In genomic region chr11:65981972-65982823, GRCh38 we compare ENCODE assay signal across 19 cellular contexts. TPM values are rescaled to one million over a fixed set of nuclear protein-coding genes. Genes with fewer than 3 reads are reported as not detected.
DNase-seq lines count a peak whose midpoint lies in the region; ATAC-seq and TF ChIP-seq lines count a peak whose summit lies in the region.
"Had no signal": no experiment of that assay in that cellular context is flagged by ENCODE, and none has a peak within 500 bp of the region (broad histone marks: within the 10 kb centered on the region; RNA-seq: fewer than 3 reads in every experiment).

No MANE protein-coding gene starts in this region.

- no peaks in the 10 kb centered on the region for H3K9me3 ChIP-seq in mucosa of descending colon
- H3K9me3 ChIP-seq: BE2C, SJSA1 had no signal

- H3K36me3 ChIP-seq in mucosa of descending colon (ENCODE audit: low read depth): peaks cover 7% of the 10 kb centered on the region

- TF ChIP-seq CTCF in chondrocyte (IDR thresholded peaks at IDR 0.05) (no peak), mucosa of descending colon (IDR thresholded peaks at IDR 0.05) (no peak), lower leg skin (IDR thresholded peaks at IDR 0.05) (no peak)

- ATAC-seq in Right ventricle myocardium inferior: peak; percentile 10
- peak; percentile 21 for ATAC-seq in mucosa of descending colon
- peak; percentile 12 to 21 for ATAC-seq in stimulated activated naive B cell treated with anti-CD40 and anti-IgM and Interleukin-4, amounts not matched to agents 10 μg/mL and 1 μg/mL and 100 μg/mL, for 72 hours (replicated peaks)
- ATAC-seq: GM12878 had no signal

- no peaks in the 10 kb centered on the region for H3K9me3 Mint-ChIP-seq in chondrocyte (ENCODE audit: low read depth)
- no peaks in the 10 kb centered on the region for H3K9me3 Mint-ChIP-seq in stimulated activated naive B cell treated with anti-CD40 and anti-IgM and Interleukin-4, amounts not matched to agents 10 μg/mL and 1 μg/mL and 100 μg/mL, for 72 hours
- H3K9me3 Mint-ChIP-seq: CD4-positive, alpha-beta memory T cell had no signal

- H3K27ac Mint-ChIP-seq in chondrocyte (ENCODE audit: unreplicated experiment): peak overlapping the region; percentile 51
- H3K27ac Mint-ChIP-seq in stimulated activated naive B cell treated with anti-CD40 and anti-IgM and Interleukin-4, amounts not matched to agents 10 μg/mL and 1 μg/mL and 100 μg/mL, for 72 hours: no peak overlapping the region

- H3K4me1 ChIP-seq in mucosa of descending colon (ENCODE audit: low read depth): no peaks in the 10 kb centered on the region
- H3K4me1 ChIP-seq: BE2C, SJSA1 had no signal

- H3K4me3 ChIP-seq in mucosa of descending colon: no peak overlapping the region
- no peak overlapping the region for H3K4me3 ChIP-seq in lower leg skin (ENCODE audit: low read depth, poor library complexity, severe bottlenecking)
- H3K4me3 ChIP-seq: GM12878, SJSA1 had no signal

- 68 to 72% methylated on average over 14 to 16 of the region's 16 CpGs for WGBS in lower leg skin, 2 donors

- TF ChIP-seq POLR2A in lower leg skin (IDR thresholded peaks at IDR 0.05): no peak

- peaks cover 8% of the 10 kb centered on the region for H3K4me1 Mint-ChIP-seq in chondrocyte (ENCODE audit: low read depth)
- H3K4me1 Mint-ChIP-seq in stimulated activated naive B cell treated with anti-CD40 and anti-IgM and Interleukin-4, amounts not matched to agents 10 μg/mL and 1 μg/mL and 100 μg/mL, for 72 hours: no peaks in the 10 kb centered on the region

- H3K27me3 Mint-ChIP-seq in chondrocyte (ENCODE audit: low read depth): no peaks in the 10 kb centered on the region
- H3K27me3 Mint-ChIP-seq in stimulated activated naive B cell treated with anti-CD40 and anti-IgM and Interleukin-4, amounts not matched to agents 10 μg/mL and 1 μg/mL and 100 μg/mL, for 72 hours: no peaks in the 10 kb centered on the region
- H3K27me3 Mint-ChIP-seq: CD4-positive, alpha-beta memory T cell had no signal

- H3K4me3 Mint-ChIP-seq in chondrocyte (ENCODE audit: unreplicated experiment): no peak overlapping the region
- H3K4me3 Mint-ChIP-seq in stimulated activated naive B cell treated with anti-CD40 and anti-IgM and Interleukin-4, amounts not matched to agents 10 μg/mL and 1 μg/mL and 100 μg/mL, for 72 hours: no peak overlapping the region
- H3K4me3 Mint-ChIP-seq: CD4-positive, alpha-beta memory T cell had no signal

- intact Hi-C loops in Right ventricle myocardium inferior (cut with DNase I) (no loop called here), cardiac septum (cut with DNase I) (no loop called here), mucosa of descending colon (cut with DNase I, micrococcal nuclease) (loop anchor here (10.0 kb wide), 1 partner anchor 97 kb away; the partner anchor contains the start of gene FIBP (in 2 of the 2)), lower leg skin (cut with DNase I; ENCODE audit: low total_unique reads) (loop anchor here (10.0 kb wide), 1 partner anchor 277 kb away; no protein-coding TSS in a partner anchor)

- no peak for DNase-seq in Right ventricle myocardium inferior (ENCODE audit: missing footprints)
- no peak for DNase-seq in cardiac septum (ENCODE audit: low spot score)
- peak; percentile 81 for DNase-seq in chondrocyte (ENCODE audit: low spot score)
- DNase-seq in mucosa of descending colon: no peak
- no peak for DNase-seq in stimulated activated naive B cell treated with anti-CD40 and anti-IgM and Interleukin-4, amounts not matched to agents 10 μg/mL and 1 μg/mL and 100 μg/mL, for 72 hours
- DNase-seq in NCI-H146 (lab: John Stamatoyannopoulos, UW): no peak
- no peak for DNase-seq in NCI-H510A (lab: John Stamatoyannopoulos, UW)
- DNase-seq in lower leg skin (ENCODE audit: low spot score in 2 of 2): no peak
- DNase-seq: BE2C, GDM1, KG1, NCI-H1436 treated with DMSO at 0.1 percent for 48 hours, NCI-H2081 treated with DMSO at 0.1 percent for 48 hours, NCI-H2227 treated with DMSO at 0.1 percent for 48 hours, NCI-H69 had no signal

- peaks cover 9% of the 10 kb centered on the region for H3K36me3 Mint-ChIP-seq in chondrocyte (ENCODE audit: low read depth)
- peaks cover 22 to 23% of the 10 kb centered on the region in 2 donors for H3K36me3 Mint-ChIP-seq in stimulated activated naive B cell treated with anti-CD40 and anti-IgM and Interleukin-4, amounts not matched to agents 10 μg/mL and 1 μg/mL and 100 μg/mL, for 72 hours

RNA-seq across cellular contexts. Expression of gene EIF1AD, which starts 19.8 kb away (rescaled TPM):
- 18.0 TPM for total RNA-seq in Right ventricle myocardium inferior
- total RNA-seq in cardiac septum: 18.1 TPM
- 30.6 to 36.6 TPM (median 34.0 TPM) in 3 replicates for total RNA-seq in chondrocyte
- 10 to 100 TPM; 25.5 to 35.3 (median 30.3) TPM for total RNA-seq in mucosa of descending colon
- 10 to 100 TPM; 48.3 to 66.0 (median 57.2) TPM for total RNA-seq in lower leg skin

RNA-seq across cellular contexts. Expression of gene BANF1, which starts 20.1 kb away (rescaled TPM):
- total RNA-seq in Right ventricle myocardium inferior: 248 TPM
- 195 TPM for total RNA-seq in cardiac septum
- 178 to 243 TPM (median 187 TPM) in 3 replicates for total RNA-seq in chondrocyte
- 100 to 1,000 TPM; 130 to 155 (median 131) TPM for total RNA-seq in mucosa of descending colon
- total RNA-seq in lower leg skin: 10 to 100 TPM; 29.3 to 41.0 (median 36.1) TPM

RNA-seq across cellular contexts. Expression of gene SART1, which starts 20.7 kb away (rescaled TPM):
- 29.9 TPM for total RNA-seq in Right ventricle myocardium inferior
- 35.9 TPM for total RNA-seq in cardiac septum
- 30.3 to 37.3 TPM (median 34.4 TPM) in 3 replicates for total RNA-seq in chondrocyte
- 10 to 100 TPM; 40.1 to 60.2 (median 41.8) TPM for total RNA-seq in mucosa of descending colon
- total RNA-seq in lower leg skin: 10 to 100 TPM; 35.0 to 73.5 (median 55.4) TPM

RNA-seq across cellular contexts. Expression of gene CST6, which starts 29.6 kb away (rescaled TPM):
- total RNA-seq in Right ventricle myocardium inferior (not detected), cardiac septum (1.5 TPM), chondrocyte (not detected in 3 replicates), mucosa of descending colon (not detected), lower leg skin (1,000 to 10,000 TPM in 3 of 4 donors, 100 to 1,000 TPM in 1; 734 to 2,600 (median 1,315) TPM)
- total RNA-seq: CD4-positive, alpha-beta memory T cell; GM12878; H4; SJSA1 had no signal

RNA-seq across cellular contexts. Expression of gene TSGA10IP, which starts 36.9 kb away (rescaled TPM):
- not detected for total RNA-seq in Right ventricle myocardium inferior
- not detected for total RNA-seq in cardiac septum
- total RNA-seq in chondrocyte: not detected in 3 replicates
- total RNA-seq in mucosa of descending colon: under 1 TPM in 1 of 3 donors, not detected in 2; 0.19 TPM
- not detected for total RNA-seq in lower leg skin
- total RNA-seq: CD4-positive, alpha-beta memory T cell; GM12878; H4; SJSA1 had no signal

Comparison
In these comparisons a context has a peak if more than half of its experiments do, and no peak if none do; other contexts are left out.
1. intact Hi-C loops: an anchor here in mucosa of descending colon (10.0 kb wide) and lower leg skin (10.0 kb wide); none called in Right ventricle myocardium inferior and cardiac septum.